ENCODE assay signal across 21 cellular contexts in the genomic region with DNA sequence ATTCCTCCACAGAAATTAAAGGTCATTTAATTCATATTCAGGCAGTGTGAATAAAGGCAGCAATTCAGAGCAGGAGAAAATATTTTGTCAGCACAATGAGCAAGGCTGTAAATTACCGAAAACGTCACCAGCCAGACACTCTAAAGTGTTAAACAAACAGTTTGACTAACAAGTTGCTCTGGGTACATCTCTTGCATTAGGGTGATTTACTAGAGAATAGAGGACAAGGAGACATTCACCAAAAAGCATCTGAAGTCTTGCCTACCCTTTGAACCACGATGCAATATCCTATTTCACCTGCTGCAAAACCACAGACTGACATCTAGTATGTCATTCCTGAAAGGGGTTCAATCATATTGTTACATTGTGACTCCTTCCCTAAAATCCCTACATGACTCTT. TPM values are rescaled to one million over a fixed set of nuclear protein-coding genes. Genes with fewer than 3 reads are reported as not detected.
"Had no signal": no experiment of that assay in that cellular context is flagged by ENCODE, and none has a peak within 500 bp of the region (broad histone marks: within the 10 kb centered on the region; RNA-seq: fewer than 3 reads in every experiment).

No MANE protein-coding gene starts in this region.

- H3K36me3 ChIP-seq: cardiac muscle cell, gastroesophageal sphincter, heart right ventricle, lower lobe of right lung, tibial artery, uterus had no signal

- ATAC-seq: gastroesophageal sphincter, heart right ventricle, left cardiac atrium, lower lobe of right lung had no signal

- DNase-seq: activated CD4-positive, alpha-beta memory T cell treated with anti-CD3 and anti-CD28 coated beads, Interleukin-2, amount 10 ng/mL, durations not matched to agents 7 days and 5 days; activated CD4-positive, alpha-beta T cell treated with anti-CD3 and anti-CD28 coated beads for 4 hours; activated effector memory CD4-positive, alpha-beta T cell treated with Interleukin-2 at 50 U/mL for 16 hours; activated naive CD4-positive, alpha-beta T cell treated with anti-CD3 and anti-CD28 coated beads, Interleukin-2, amount 50 U/mL, for 16 hours; activated T-cell treated with anti-CD3 and anti-CD28 coated beads, Interleukin-2, amount 50 U/mL, for 24 hours; dorsolateral prefrontal cortex; erythroblast; heart right ventricle; left cardiac atrium; lower lobe of right lung; occipital lobe; small intestine; stimulated activated CD4-positive, alpha-beta T cell treated with anti-CD3 and anti-CD28 coated beads, Interleukin-4, amount 100 ng/mL, for 24 hours; stimulated activated naive CD4-positive, alpha-beta T cell; tibial artery; uterus had no signal

- H3K4me3 ChIP-seq: cardiac muscle cell, dorsolateral prefrontal cortex, gastroesophageal sphincter, heart right ventricle, lower lobe of right lung, tibial artery, uterus had no signal

- H3K9me3 ChIP-seq: gastroesophageal sphincter, heart right ventricle, lower lobe of right lung, tibial artery, uterus had no signal

- H3K4me1 ChIP-seq: gastroesophageal sphincter, heart right ventricle, lower lobe of right lung, tibial artery, uterus had no signal

- H3K27ac ChIP-seq: cardiac muscle cell, dorsolateral prefrontal cortex, gastroesophageal sphincter, heart right ventricle, lower lobe of right lung, tibial artery, uterus had no signal

RNA-seq across cellular contexts. Expression of gene GPHB5, which starts 27.1 kb away (rescaled TPM):
- total RNA-seq: activated CD4-positive, alpha-beta memory T cell treated with anti-CD3 and anti-CD28 coated beads, Interleukin-2, amount 10 ng/mL, durations not matched to agents 7 days and 5 days; astrocyte; cardiac muscle cell; gastroesophageal sphincter; heart right ventricle; left cardiac atrium; lower lobe of right lung; occipital lobe; posterior vena cava; subcutaneous adipose tissue; uterus had no signal
